Comparison of ENCODE assay signal across 8 cellular contexts in the genomic region with DNA sequence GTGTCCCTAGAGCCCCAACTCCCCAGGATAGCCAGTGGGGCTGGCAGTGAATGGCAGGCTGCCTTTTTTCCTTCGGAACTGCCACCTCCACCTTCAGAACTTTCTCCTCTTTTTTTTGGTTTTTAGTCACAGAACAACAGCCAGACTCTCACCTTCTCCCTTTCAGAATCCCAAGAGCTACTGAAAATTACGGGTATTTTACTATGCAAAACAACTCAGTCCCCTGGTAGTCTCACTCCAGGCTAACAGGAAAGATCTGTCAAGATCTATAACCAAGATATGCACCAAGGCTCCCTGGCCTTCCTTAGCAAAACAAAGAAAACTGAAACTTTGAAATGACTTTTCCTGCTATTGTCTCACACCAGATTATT. TPM values are rescaled to one million over a fixed set of nuclear protein-coding genes. Genes with fewer than 3 reads are reported as not detected.
DNase-seq lines count a peak whose midpoint lies in the region; ATAC-seq, FAIRE-seq and TF ChIP-seq lines count a peak whose summit lies in the region.

No MANE protein-coding gene starts in this region.

- TF ChIP-seq EP300 in A549 (IDR thresholded peaks at IDR 0.05) = no peak

- DNase-seq in A549 (ENCODE audit: low read depth in 1 of 2, low spot score in 1 of 2) = no peak
- no peak for DNase-seq in mesenchymal stem cell
- no peak for DNase-seq in NCI-H128 (lab: John Stamatoyannopoulos, UW; ENCODE audit: unreplicated experiment)
- DNase-seq in ACHN = no peak
- DNase-seq in globus pallidus (ENCODE audit: low spot score) = no peak

- peaks cover 18 to 27% of the 10 kb centered on the region in 2 experiments for H3K36me3 ChIP-seq in mesenchymal stem cell (ENCODE audit: control insufficient read depth in 1 of 2, insufficient read depth in 2 of 2, low read depth in 1 of 2, low read length in 2 of 2)

- TF ChIP-seq RAD21 in A549 (conservative IDR thresholded peaks at IDR 0.05 in 1 of 2, IDR thresholded peaks at IDR 0.05 in 1 of 2) = no peak

- H2BK5ac ChIP-seq in mesenchymal stem cell (ENCODE audit: low read depth, low read length, poor library complexity, severe bottlenecking) = no peak overlapping the region

- no peak overlapping the region for H3K4ac ChIP-seq in mesenchymal stem cell (ENCODE audit: low read depth in 1 of 2, low read length in 2 of 2)

- in situ Hi-C loops in ACHN (cut with HindIII; ENCODE audit: low pct_ligation_motif_present, low pct_unique_long_range_greater_than_20kb, low sequenced_read_pairs) = no loop called here

- H3K9me3 ChIP-seq in A549 = no peaks in the 10 kb centered on the region
- H3K9me3 ChIP-seq in mesenchymal stem cell (ENCODE audit: control insufficient read depth, low read length) = no peaks in the 10 kb centered on the region

- no peak overlapping the region for H3K4me3 ChIP-seq in A549
- H3K4me3 ChIP-seq in mesenchymal stem cell (ENCODE audit: insufficient read depth in 1 of 2, low read depth in 1 of 2, low read length in 2 of 2) = no peak overlapping the region

- H3K79me1 ChIP-seq in mesenchymal stem cell (replicated peaks; ENCODE audit: low read length, poor library complexity, severe bottlenecking) = peaks cover 12% of the 10 kb centered on the region

- CTCF ChIA-PET in A549 (lab: Yijun Ruan, JAX) = interaction anchor here (0.5 to 4.5 kb wide), 46 partner anchors 9 to 546 kb away, joined by 3 to 56 read pairs (median 4); a partner anchor contains a TSS

- H2BK15ac ChIP-seq in mesenchymal stem cell (ENCODE audit: low read depth, poor library complexity, severe bottlenecking) = no peak overlapping the region

- no peak overlapping the region for H2BK12ac ChIP-seq in mesenchymal stem cell (ENCODE audit: low read length in 2 of 2)

- H3K27ac ChIP-seq in A549 (peak overlapping the region; percentile 81 to 95), VCaP (peak overlapping the region; percentile 29; the same call in 1 of the 2 replicates), mesenchymal stem cell (ENCODE audit: low read length, poor library complexity, severe bottlenecking) (peak overlapping the region; percentile 52)

- POLR2A ChIA-PET in A549 (lab: Yijun Ruan, JAX) = interaction anchor here (0.8 to 1.6 kb wide), 8 partner anchors 10 to 215 kb away, joined by 3 to 12 read pairs (median 6); a partner anchor contains a TSS

- peak overlapping the region in 1 of 2 experiments; percentile 64 for H3K18ac ChIP-seq in mesenchymal stem cell (ENCODE audit: low read depth in 1 of 2, low read length in 2 of 2)

- no peak for FAIRE-seq in A549 (lab: Jason Lieb, UNC)

- TF ChIP-seq POLR2A in A549 (IDR thresholded peaks at IDR 0.05; ENCODE audit: low read length) = no peak

- H3K4me2 ChIP-seq in A549 (peak overlapping the region; percentile 64), mesenchymal stem cell (ENCODE audit: low read length, poor library complexity, severe bottlenecking) (no peak overlapping the region)

- no peak for ATAC-seq in A549
- ATAC-seq in GM21619 (IDR thresholded peaks at IDR 0.05; ENCODE audit: unreplicated experiment) = peak; percentile 42
- no peak for ATAC-seq in GM19023 (IDR thresholded peaks at IDR 0.05; ENCODE audit: unreplicated experiment)

- H4K91ac ChIP-seq in mesenchymal stem cell (ENCODE audit: low read length) = no peak overlapping the region

- no peak overlapping the region for H2BK120ac ChIP-seq in mesenchymal stem cell (ENCODE audit: low read depth, low read length)

- H3K27me3 ChIP-seq in mesenchymal stem cell (ENCODE audit: control insufficient read depth in 1 of 2, insufficient read depth in 1 of 2, low read length in 2 of 2) = peaks cover 0 to 6% of the 10 kb centered on the region in 2 experiments

- no peak for TF ChIP-seq CTCF in A549 (IDR thresholded peaks at IDR 0.05)
- no peak for TF ChIP-seq CTCF in VCaP (conservative IDR thresholded peaks at IDR 0.05)

- H2AFZ ChIP-seq in mesenchymal stem cell (ENCODE audit: low read depth, low read length) = no peak overlapping the region

- H3K23ac ChIP-seq in mesenchymal stem cell (ENCODE audit: low read length in 2 of 2) = no peak overlapping the region

- WGBS in A549 (ENCODE audit: missing lambda C conversion rate) = 61% methylated on average over 2 of the region's 2 CpGs
- 13% methylated on average over 2 of the region's 2 CpGs for WGBS in mesenchymal stem cell

- H4K8ac ChIP-seq in mesenchymal stem cell (ENCODE audit: low read length) = no peak overlapping the region

- H3K14ac ChIP-seq in mesenchymal stem cell (ENCODE audit: low read length in 2 of 2) = no peak overlapping the region

- H3K4me1 ChIP-seq in A549 (peaks cover 93% of the 10 kb centered on the region), mesenchymal stem cell (ENCODE audit: control insufficient read depth, insufficient read depth, low read depth, low read length) (peaks cover 25% of the 10 kb centered on the region)

- no peak overlapping the region for H2AK5ac ChIP-seq in mesenchymal stem cell (ENCODE audit: low read length, severe bottlenecking)

- peak overlapping the region; percentile 87 for H3K9ac ChIP-seq in mesenchymal stem cell (ENCODE audit: low read length)

TF ChIP-seq in A549, 52 proteins besides CTCF, POLR2A, EP300 and RAD21:
- no peak for TF ChIP-seq TP53 (CRISPR knock-in tag; IDR thresholded peaks at IDR 0.05)
- 0 out of 2 replicates have a peak, but pooled peaks have one; percentile 13 for TF ChIP-seq TFCP2L1 (CRISPR knock-in tag; IDR thresholded peaks at IDR 0.05)
- no peak for TF ChIP-seq RCOR1 (IDR thresholded peaks at IDR 0.05; ENCODE audit: low read depth, low read length)
- TF ChIP-seq SREBF2 (IDR thresholded peaks at IDR 0.05) = no peak
- TF ChIP-seq HOXA7 (CRISPR knock-in tag; IDR thresholded peaks at IDR 0.05) = peak; percentile 83; the same call in 1 of the 2 replicates
TF ChIP-seq in A549: peak in this region for 2.

RNA-seq across cellular contexts. Expression of a gene that starts 12.5 kb away (rescaled TPM):
- polyA plus RNA-seq in A549 (2011; rRNA removed) = 0.25 and 0.31 TPM in 2 replicates
- 0.26 and 0.70 TPM in 2 replicates for polyA plus RNA-seq in A549 (2012; cell fraction: cytosol; rRNA removed)
- polyA plus RNA-seq in A549 (2012; cell fraction: nucleus; rRNA removed) = 0.26 and 0.33 TPM in 2 replicates
- 0.15 to 0.29 TPM (median 0.16 TPM) in 3 replicates for polyA plus RNA-seq in A549 (2017; fragmentation: RNase III; extraction: RNeasy Plus Mini Kit Qiagen cat#74134 plus additional on column Dnase treatment)
- 0.41 and 0.88 TPM in 2 replicates for polyA minus RNA-seq in A549 (2011; rRNA and poly(A)+ RNA removed)
- 0.15 TPM for polyA plus RNA-seq in mesenchymal stem cell (2013, experiment 1 of 2)
- polyA plus RNA-seq in mesenchymal stem cell (2013, experiment 2 of 2) = 0.23 TPM

RNA-seq across cellular contexts. Expression of a gene that starts 18.9 kb away (rescaled TPM):
- polyA plus RNA-seq in A549 (2011; rRNA removed) = 460 and 621 TPM in 2 replicates
- polyA plus RNA-seq in A549 (2012; cell fraction: cytosol; rRNA removed) = 275 and 344 TPM in 2 replicates
- 409 and 455 TPM in 2 replicates for polyA plus RNA-seq in A549 (2012; cell fraction: nucleus; rRNA removed)
- 324 to 416 TPM (median 367 TPM) in 3 replicates for polyA plus RNA-seq in A549 (2017; fragmentation: RNase III; extraction: RNeasy Plus Mini Kit Qiagen cat#74134 plus additional on column Dnase treatment)
- 307 and 325 TPM in 2 replicates for polyA minus RNA-seq in A549 (2011; rRNA and poly(A)+ RNA removed)
- polyA plus RNA-seq in mesenchymal stem cell (2013, experiment 1 of 2) = 307 TPM
- polyA plus RNA-seq in mesenchymal stem cell (2013, experiment 2 of 2) = 298 TPM

RNA-seq across cellular contexts. Expression of a gene that starts 52.4 kb away (rescaled TPM):
- polyA plus RNA-seq in A549 (2011; rRNA removed) (7.0 and 7.6 TPM in 2 replicates), A549 (2017; fragmentation: RNase III; extraction: RNeasy Plus Mini Kit Qiagen cat#74134 plus additional on column Dnase treatment) (4.3 to 6.0 TPM (median 5.7 TPM) in 3 replicates)
- polyA plus RNA-seq in A549 (2012; cell fraction: cytosol; rRNA removed) = 4.2 and 6.8 TPM in 2 replicates
- 14.1 and 14.4 TPM in 2 replicates for polyA plus RNA-seq in A549 (2012; cell fraction: nucleus; rRNA removed)
- 6.4 and 12.4 TPM in 2 replicates for polyA minus RNA-seq in A549 (2011; rRNA and poly(A)+ RNA removed)
- polyA plus RNA-seq in mesenchymal stem cell (2013, experiment 1 of 2) = 1.7 TPM
- polyA plus RNA-seq in mesenchymal stem cell (2013, experiment 2 of 2) = 1.3 TPM

Comparison
In these comparisons a context has a peak if more than half of its experiments do, and no peak if none do; other contexts are left out.
1. H3K27ac ChIP-seq: peak in every context shown above with its lines; median percentile 88 in A549; 52 in mesenchymal stem cell; 29 in VCaP.